In the genomic region with DNA sequence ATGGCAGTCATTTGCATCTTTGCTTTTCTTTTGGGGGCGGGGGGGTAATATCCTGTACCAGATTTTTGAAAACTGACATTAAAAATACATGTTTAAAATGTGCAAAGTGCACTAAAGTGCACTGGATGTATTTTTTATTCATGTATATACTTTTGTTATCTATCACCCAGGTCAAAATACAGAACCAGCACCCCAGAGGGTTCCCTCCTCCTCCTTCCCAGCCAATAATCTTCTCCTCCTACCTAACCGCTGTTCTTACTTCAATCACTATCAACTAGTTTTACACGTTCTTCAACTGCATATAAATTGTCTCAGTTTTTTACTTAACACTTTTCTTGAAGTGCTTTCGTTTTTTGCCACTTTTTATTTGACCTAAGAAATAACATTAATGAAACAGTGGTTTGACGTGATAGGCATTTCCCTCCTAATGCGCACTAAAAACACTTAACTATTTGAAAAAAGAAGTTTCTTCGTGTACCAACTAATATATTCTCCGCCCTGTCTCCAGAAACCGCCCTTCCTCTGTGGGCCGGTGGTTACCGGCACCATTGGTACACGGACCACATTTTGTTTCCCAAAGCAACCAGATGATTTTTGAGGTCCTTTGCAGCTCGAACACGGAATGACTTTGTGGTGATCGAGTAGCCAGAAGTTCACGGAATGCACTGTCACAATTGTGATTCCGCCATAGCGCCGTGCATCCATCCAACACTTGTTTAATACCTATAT, we compare ENCODE assay signal across 8 cellular contexts. TPM values are rescaled to one million over a fixed set of nuclear protein-coding genes. Genes with fewer than 3 reads are reported as not detected.
DNase-seq lines count a peak whose midpoint lies in the region; ATAC-seq, FAIRE-seq and TF ChIP-seq lines count a peak whose summit lies in the region.

No MANE protein-coding gene starts in this region.

- H3K79me1 ChIP-seq in H1 (ENCODE audit: low read depth, low read length) = peaks cover 2% of the 10 kb centered on the region

- H3K4me2 ChIP-seq in H1 (ENCODE audit: insufficient read depth in 1 of 2, low read depth in 2 of 2, low read length in 2 of 2) (peak overlapping the region; percentile 88 to 99), neural cell (ENCODE audit: low read length) (no peak overlapping the region)

- H3K36me3 ChIP-seq in H1 (ENCODE audit: control insufficient read depth in 2 of 4, insufficient read depth in 4 of 4, low read length in 3 of 4) (no peaks in the 10 kb centered on the region), neural cell (ENCODE audit: insufficient read depth, low read length) (no peaks in the 10 kb centered on the region), uterus (no peaks in the 10 kb centered on the region)

- H2BK5ac ChIP-seq in H1 (ENCODE audit: low read depth, low read length) = no peak overlapping the region

- H3K4me1 ChIP-seq in H1 (replicated peaks in 1 of 4; ENCODE audit: control insufficient read depth in 3 of 4, insufficient read depth in 4 of 4, low read length in 3 of 4) = peaks cover 0 to 3% (median 0%) of the 10 kb centered on the region in 4 experiments; a peak in 2 of 7 replicates
- no peaks in the 10 kb centered on the region for H3K4me1 ChIP-seq in uterus

- H4K91ac ChIP-seq in H1 (replicated peaks; ENCODE audit: insufficient read length, low read length) = no peak overlapping the region

- H4K8ac ChIP-seq in H1 (ENCODE audit: extremely low read depth, insufficient read depth, low read length) = no peak overlapping the region

- no peaks in the 10 kb centered on the region for H3F3A ChIP-seq in neural cell (ENCODE audit: insufficient read depth, low read length, poor library complexity, severe bottlenecking)

- no peaks in the 10 kb centered on the region for H3K27me3 Mint-ChIP-seq in WTC11 (ENCODE audit: low read depth)

- FAIRE-seq in H1 (lab: Jason Lieb, UNC) = no peak

- H2AK5ac ChIP-seq in H1 (ENCODE audit: low read depth, low read length) = no peak overlapping the region

- H3K79me2 ChIP-seq in H1 (ENCODE audit: control insufficient read depth in 1 of 2, insufficient read depth in 2 of 2, low read length in 2 of 2) (peaks cover 6 to 31% of the 10 kb centered on the region in 2 experiments), neural cell (replicated peaks; ENCODE audit: insufficient read depth, low read length) (peaks cover 20% of the 10 kb centered on the region)

- H3K9me3 Mint-ChIP-seq in WTC11 = no peaks in the 10 kb centered on the region

- no peak overlapping the region for H2BK12ac ChIP-seq in H1 (ENCODE audit: low read depth, low read length)

- ATAC-seq in WTC11 = no peak

- no peak overlapping the region for H3K14ac ChIP-seq in H1 (ENCODE audit: insufficient read length)

- no peak overlapping the region for H4K5ac ChIP-seq in H1 (ENCODE audit: insufficient read length, low read depth, low read length)

- peaks cover 3 to 5% of the 10 kb centered on the region in 2 experiments for H4K20me1 ChIP-seq in H1 (replicated peaks in 1 of 2; ENCODE audit: control insufficient read depth in 1 of 2, insufficient read depth in 2 of 2, low read length in 2 of 2)
- no peaks in the 10 kb centered on the region for H4K20me1 ChIP-seq in neural cell (ENCODE audit: insufficient read depth)

- peak overlapping the region; percentile 72; the same call in 1 of the 2 replicates for H3K27ac Mint-ChIP-seq in WTC11

- H3K23ac ChIP-seq in H1 (ENCODE audit: insufficient read length) = no peak overlapping the region

- peaks cover 4% of the 10 kb centered on the region for H3K23me2 ChIP-seq in H1 (ENCODE audit: low read depth, low read length)

- CTCF ChIA-PET in WTC11 (lab: Charles Lee) (interaction anchor here (0.6 to 1.5 kb wide), 3 partner anchors 48 to 115 kb away, joined by 3 to 6 read pairs (median 4); no protein-coding TSS in a partner anchor), H1 (lab: Charles Lee; ENCODE audit: partially characterized antibody) (interaction anchor here (1.2 kb wide), 1 partner anchor 49 kb away, joined by 3 read pairs; no protein-coding TSS in a partner anchor)

- no peak overlapping the region for H3K56ac ChIP-seq in H1 (replicated peaks; ENCODE audit: insufficient read length, low read depth, low read length)

- H3K9ac ChIP-seq in H1 (replicated peaks in 1 of 4; ENCODE audit: extremely low read depth in 1 of 4, low read depth in 3 of 4, low read length in 3 of 4) = peak overlapping the region in 3 of 4 experiments; percentile 25 to 62 (median 46); a peak in 5 of 7 replicates
- H3K9ac ChIP-seq in neural cell (ENCODE audit: low read length) = peak overlapping the region; percentile 36

- no peak overlapping the region for H3K4ac ChIP-seq in H1 (replicated peaks; ENCODE audit: insufficient read length, low read depth, low read length)

- peaks cover 27% of the 10 kb centered on the region for H3K4me1 Mint-ChIP-seq in WTC11

- POLR2A ChIA-PET in WTC11 (lab: Charles Lee) (interaction anchor here (0.6 to 1.2 kb wide), 4 partner anchors 15 to 86 kb away, joined by 3 to 4 read pairs (median 3); no protein-coding TSS in a partner anchor), H1 (lab: Charles Lee; ENCODE audit: partially characterized antibody) (interaction anchor here (0.7 to 1.5 kb wide), 5 partner anchors 9 to 26 kb away, joined by 3 to 5 read pairs (median 3); no protein-coding TSS in a partner anchor)

- peak overlapping the region; percentile 54 to 72 (median 60) for H3K4me3 ChIP-seq in H1 (ENCODE audit: extremely low read depth in 1 of 4, insufficient read depth in 2 of 4, low read depth in 3 of 4, low read length in 4 of 4)
- peak overlapping the region; percentile 73 for H3K4me3 ChIP-seq in neural cell (ENCODE audit: low read length)
- H3K4me3 ChIP-seq in uterus = peak overlapping the region; percentile 65 to 97

- intact Hi-C loops in uterus (cut with DNase I; ENCODE audit: low total_unique reads) = no loop called here

- no peaks in the 10 kb centered on the region for H3K36me3 Mint-ChIP-seq in WTC11

- DNase-seq in activated gamma-delta T cell treated with Interleukin-2 at 50 U/mL for 16 hours (peak; percentile 30), activated gamma-delta T cell (lab: John Stamatoyannopoulos, UW) (no peak), WTC11 (ENCODE audit: low spot score) (no peak), H1 (ENCODE audit: low read depth in 1 of 2, low spot score in 2 of 2) (no peak), uterus (no peak), NCI-H146 (lab: John Stamatoyannopoulos, UW) (no peak), HPDE6-E6E7 (ENCODE audit: extremely low spot score) (no peak)

- no peaks in the 10 kb centered on the region for H3K9me3 ChIP-seq in H1 (ENCODE audit: insufficient read depth in 2 of 2, low read depth in 1 of 2, low read length in 1 of 2)
- no peaks in the 10 kb centered on the region for H3K9me3 ChIP-seq in neural cell (ENCODE audit: low read length)
- no peaks in the 10 kb centered on the region for H3K9me3 ChIP-seq in uterus

- TF ChIP-seq CTCF in WTC11 (IDR thresholded peaks at IDR 0.05) = no peak
- no peak for TF ChIP-seq CTCF in H1 (IDR thresholded peaks at IDR 0.05; ENCODE audit: control extremely low read depth in 1 of 3, insufficient read depth in 1 of 3, low read depth in 1 of 3, low read length in 3 of 3)
- no peak for TF ChIP-seq CTCF in neural cell (IDR thresholded peaks at IDR 0.05; ENCODE audit: poor library complexity, severe bottlenecking)
- TF ChIP-seq CTCF in uterus (IDR thresholded peaks at IDR 0.05) = no peak

- TF ChIP-seq POLR2A in H1 (IDR thresholded peaks at IDR 0.05; ENCODE audit: control extremely low read depth in 1 of 2, low read depth in 2 of 2, low read length in 2 of 2) (no peak), uterus (IDR thresholded peaks at IDR 0.05) (no peak)

- H3K4me3 Mint-ChIP-seq in WTC11 = peak overlapping the region; percentile 84

- no peak overlapping the region for H2BK120ac ChIP-seq in H1 (replicated peaks; ENCODE audit: low read depth, low read length)

- H2AFZ ChIP-seq in H1 (ENCODE audit: low read length) (peak overlapping the region; percentile 85), neural cell (ENCODE audit: low read depth, low read length) (peak overlapping the region; percentile 72)

- no peak overlapping the region for H3K27ac ChIP-seq in H1 (ENCODE audit: low read depth, low read length)
- H3K27ac ChIP-seq in neural cell (ENCODE audit: low read length) = no peak overlapping the region
- peak overlapping the region; percentile 77 to 84 for H3K27ac ChIP-seq in uterus

- WGBS in H1 (ENCODE audit: extremely low coverage in 1 of 2, insufficient coverage in 1 of 2, insufficient read length in 1 of 2, insufficient replicate concordance in 2 of 2, low coverage in 1 of 2, low lambda C conversion rate in 2 of 2, missing lambda C conversion rate in 1 of 2), 2 experiments = 6% methylated on average over 19 of the region's 19 CpGs; no CpG with 5 or more reads in 1 of the 2 experiments

- no peak overlapping the region; the same call in 1 of the 2 replicates for H3K18ac ChIP-seq in H1 (ENCODE audit: extremely low read depth, low read length)

- H2BK20ac ChIP-seq in H1 (ENCODE audit: low read length) = no peak overlapping the region

- H3K9me2 ChIP-seq in neural cell (ENCODE audit: insufficient read depth, low read length) = no peaks in the 10 kb centered on the region

- H3K27me3 ChIP-seq in H1 (replicated peaks in 1 of 4; ENCODE audit: control insufficient read depth in 3 of 4, extremely low read depth in 1 of 4, insufficient read depth in 3 of 4, low read length in 3 of 4) (no peaks in the 10 kb centered on the region), neural cell (ENCODE audit: insufficient read depth, low read depth, low read length) (no peaks in the 10 kb centered on the region), uterus (no peaks in the 10 kb centered on the region)

- no peak overlapping the region for H2BK15ac ChIP-seq in H1 (ENCODE audit: low read length)

- TF ChIP-seq EP300 in H1 (IDR thresholded peaks at IDR 0.05; ENCODE audit: borderline replicate concordance in 1 of 2, low read depth in 2 of 2, low read length in 2 of 2) = no peak
- TF ChIP-seq EP300 in neural cell (conservative IDR thresholded peaks at IDR 0.05; ENCODE audit: poor library complexity, severe bottlenecking) = no peak

- TF ChIP-seq RAD21 in H1 (IDR thresholded peaks at IDR 0.05 in 1 of 2, conservative IDR thresholded peaks at IDR 0.05 in 1 of 2; ENCODE audit: low read depth in 2 of 2, low read length in 2 of 2) = no peak
- TF ChIP-seq RAD21 in neural cell (conservative IDR thresholded peaks at IDR 0.05) = no peak

RNA-seq across cellular contexts. Expression of a gene that starts 0.8 kb away (rescaled TPM):
- total RNA-seq in WTC11 (2021) (48.3 to 50.3 TPM (median 48.9 TPM) in 3 replicates), uterus (100 to 1,000 TPM; 128 to 460 (median 243) TPM)
- 46.2 and 59.8 TPM in 2 replicates for total RNA-seq in H1 (2021; fragmentation: NEBNext Ultra II Directional; extraction: Animal tissue kit (Norgen Biotek cat#: 25700))
- polyA plus RNA-seq in H1 (2011; rRNA removed) (14.0 and 19.2 TPM in 2 replicates), neural cell (9.1 and 10.0 TPM in 2 replicates)
- polyA plus RNA-seq in H1 (2011; cell fraction: cytosol; rRNA removed) = 11.7 TPM
- 38.2 TPM for polyA plus RNA-seq in H1 (2011; cell fraction: nucleus; rRNA removed)
- 22.8 to 27.4 TPM (median 23.5 TPM) in 4 replicates for polyA plus RNA-seq in H1 (2012, experiment 1 of 2)
- 0.80 TPM for polyA plus RNA-seq in H1 (2012, experiment 2 of 2)
- polyA plus RNA-seq in H1 (2013, experiment 1 of 2) = 10.7 TPM
- polyA plus RNA-seq in H1 (2013, experiment 2 of 2) = 10.4 TPM
- polyA minus RNA-seq in H1 (2011; rRNA and poly(A)+ RNA removed) = 58.1 and 92.9 TPM in 2 replicates
- 45.2 TPM for polyA minus RNA-seq in H1 (2011; cell fraction: cytosol; rRNA and poly(A)+ RNA removed)
- 127 TPM for polyA minus RNA-seq in H1 (2011; cell fraction: nucleus; rRNA and poly(A)+ RNA removed)
- polyA minus RNA-seq in neural cell = 50.6 and 56.8 TPM in 2 replicates

Comparison
In these comparisons a context has a peak if more than half of its experiments do, and no peak if none do; other contexts are left out.
1. H3K27ac ChIP-seq: peak in uterus (2 of 2); none in H1 (single experiment) and neural cell (single experiment).
2. Peak in every context shown above with its lines, with median percentiles within 50 percentile points of each other: H3K4me3 ChIP-seq.